14 cellular contexts compared by ENCODE assay signal in genomic region chr17:81426676-81427445, GRCh38. TPM values are rescaled to one million over a fixed set of nuclear protein-coding genes. Genes with fewer than 3 reads are reported as not detected.
DNase-seq lines count a peak whose midpoint lies in the region; ATAC-seq and TF ChIP-seq lines count a peak whose summit lies in the region.
"Had no signal": no experiment of that assay in that cellular context is flagged by ENCODE, and none has a peak within 500 bp of the region (broad histone marks: within the 10 kb centered on the region; RNA-seq: fewer than 3 reads in every experiment).

No MANE protein-coding gene starts in this region.

- no peaks in the 10 kb centered on the region for H3K4me1 Mint-ChIP-seq in type B pancreatic cell (ENCODE audit: unreplicated experiment)
- H3K4me1 Mint-ChIP-seq: central memory CD8-positive, alpha-beta T cell had no signal

- no peak overlapping the region for H3K4me3 Mint-ChIP-seq in type B pancreatic cell
- H3K4me3 Mint-ChIP-seq: central memory CD8-positive, alpha-beta T cell; nephron had no signal

- H3K27me3 Mint-ChIP-seq in type B pancreatic cell = no peaks in the 10 kb centered on the region

- H3K4me1 ChIP-seq in right atrium auricular region = peaks cover 0 to 70% of the 10 kb centered on the region in 2 donors
- H3K4me1 ChIP-seq in upper lobe of right lung = peaks cover 60% of the 10 kb centered on the region

- TF ChIP-seq CTCF in right atrium auricular region (IDR thresholded peaks at IDR 0.05) (peak in 1 of 2 donors; percentile 34), upper lobe of right lung (IDR thresholded peaks at IDR 0.05) (no peak), type B pancreatic cell (conservative IDR thresholded peaks at IDR 0.05) (no peak)

- H3K9me3 Mint-ChIP-seq in type B pancreatic cell = no peaks in the 10 kb centered on the region
- H3K9me3 Mint-ChIP-seq: central memory CD8-positive, alpha-beta T cell; nephron had no signal

- H3K27me3 ChIP-seq in right atrium auricular region (no peaks in the 10 kb centered on the region), upper lobe of right lung (peaks cover 4% of the 10 kb centered on the region)
- H3K27me3 ChIP-seq: tibial nerve had no signal

- intact Hi-C loops in Right ventricle myocardium inferior (cut with DNase I) = no loop called here
- intact Hi-C loops in upper lobe of right lung (cut with DNase I) = no loop called here

- H3K9me3 ChIP-seq in right atrium auricular region (no peaks in the 10 kb centered on the region), upper lobe of right lung (no peaks in the 10 kb centered on the region)
- H3K9me3 ChIP-seq: tibial nerve had no signal

- DNase-seq in Right ventricle myocardium inferior (ENCODE audit: missing footprints) (no peak), right atrium auricular region (ENCODE audit: low spot score) (no peak), anterior cingulate cortex (lab: John Stamatoyannopoulos, UW) (peak in 31 of 58 donors; percentile 7 to 82 (median 53)), midbrain (lab: John Stamatoyannopoulos, UW) (peak; percentile 33), upper lobe of right lung (no peak), type B pancreatic cell (ENCODE audit: extremely low spot score, unreplicated experiment) (no peak), GDM1 (lab: John Stamatoyannopoulos, UW) (no peak)
- DNase-seq: foreskin keratinocyte, NCI-H226 had no signal

- H3K27ac ChIP-seq in right atrium auricular region (peak overlapping the region in 1 of 2 donors; percentile 42), upper lobe of right lung (peak overlapping the region; percentile 47)
- H3K27ac ChIP-seq: foreskin keratinocyte had no signal

- ATAC-seq in Right ventricle myocardium inferior = peak; percentile 18
- ATAC-seq in upper lobe of right lung = peak; percentile 14
- no peak for ATAC-seq in GM21825 (IDR thresholded peaks at IDR 0.05; ENCODE audit: unreplicated experiment)
- ATAC-seq: foreskin keratinocyte, HepG2 had no signal

- no peaks in the 10 kb centered on the region for H3K36me3 ChIP-seq in right atrium auricular region
- no peaks in the 10 kb centered on the region for H3K36me3 ChIP-seq in upper lobe of right lung
- H3K36me3 ChIP-seq: tibial nerve had no signal

- H3K36me3 Mint-ChIP-seq in type B pancreatic cell = no peaks in the 10 kb centered on the region

- H3K4me3 ChIP-seq in right atrium auricular region (no peak overlapping the region), upper lobe of right lung (no peak overlapping the region)
- H3K4me3 ChIP-seq: tibial nerve had no signal

- H3K27ac Mint-ChIP-seq in type B pancreatic cell = no peak overlapping the region

RNA-seq across cellular contexts. Expression of gene BAHCC1, which starts 31.6 kb away (rescaled TPM):
- total RNA-seq in Right ventricle myocardium inferior = 9.9 TPM
- total RNA-seq in right atrium auricular region = 10 to 100 TPM in 1 of 2 donors, 1 to 10 TPM in 1; 5.8 to 12.7 TPM
- total RNA-seq in upper lobe of right lung = 23.3 TPM
- total RNA-seq in type B pancreatic cell (ENCODE audit: low replicate concordance) = 23.0 and 74.3 TPM in 2 replicates

Comparison
In these comparisons a context has a peak if more than half of its experiments do, and no peak if none do; other contexts are left out.
1. DNase-seq: peak in anterior cingulate cortex (31 of 58) and midbrain (single experiment); none in Right ventricle myocardium inferior (single experiment), right atrium auricular region (single experiment), upper lobe of right lung (single experiment), type B pancreatic cell (single experiment) and GDM1 (single experiment).